In genomic region chr17:35387496-35387895, GRCh38 we compare ENCODE assay signal across 30 cellular contexts.
"Had no signal": no experiment of that assay in that cellular context is flagged by ENCODE, and none has a peak within 500 bp of the region (broad histone marks: within the 10 kb centered on the region; RNA-seq: fewer than 3 reads in every experiment).

No MANE protein-coding gene starts in this region.

- DNase-seq: activated effector memory CD4-positive, alpha-beta T cell treated with anti-CD3 and anti-CD28 coated beads, Interleukin-2, amount 50 U/mL, for 16 hours; activated effector memory CD4-positive, alpha-beta T cell treated with Interleukin-2 at 50 U/mL for 16 hours; activated gamma-delta T cell; activated gamma-delta T cell treated with Interleukin-2 at 50 U/mL for 16 hours; activated naive CD4-positive, alpha-beta T cell; activated naive CD4-positive, alpha-beta T cell treated with anti-CD3 and anti-CD28 coated beads for 36 hours; activated naive CD4-positive, alpha-beta T cell treated with anti-CD3 and anti-CD28 coated beads, Interleukin-2, amount 10 ng/mL, durations not matched to agents 7 days and 5 days; activated naive CD4-positive, alpha-beta T cell treated with anti-CD3 and anti-CD28 coated beads, Interleukin-2, amount 50 U/mL, for 16 hours; activated naive CD4-positive, alpha-beta T cell treated with Interleukin-2 at 50 U/mL for 16 hours; activated naive CD8-positive, alpha-beta T cell treated with anti-CD3 and anti-CD28 coated beads for 36 hours; activated naive CD8-positive, alpha-beta T cell treated with anti-CD3 and anti-CD28 coated beads, Interleukin-2, amount 10 ng/mL, durations not matched to agents 7 days and 5 days; activated naive CD8-positive, alpha-beta T cell treated with anti-CD3 and anti-CD28 coated beads, Interleukin-2, amount 50 U/mL, for 24 hours; activated T-cell treated with anti-CD3 and anti-CD28 coated beads, Interleukin-2, amount 50 U/mL, for 4 hours; activated T-cell treated with anti-CD3 and anti-CD28 coated beads, Interleukin-2, amount 50 U/mL, for 48 hours; activated T-cell treated with anti-CD3 and anti-CD28 coated beads, Interleukin-2, amount 50 U/mL, for 72 hours; adrenal gland; amniotic stem cell; amygdala; anterior cingulate cortex; aorta; body of pancreas; brain microvascular endothelial cell; caudate nucleus; central memory CD4-positive, alpha-beta T cell; cerebellar nuclear complex had no signal

- H3K9me3 ChIP-seq: adrenal gland, body of pancreas had no signal

- H3K27ac ChIP-seq: adrenal gland, ascending aorta, body of pancreas, brain microvascular endothelial cell, breast epithelium, cardiac muscle cell had no signal

- ATAC-seq: activated naive CD4-positive, alpha-beta T cell treated with anti-CD3 and anti-CD28 coated beads, Interleukin-2, amount 50 U/mL, for 72 hours; activated naive CD8-positive, alpha-beta T cell treated with anti-CD3 and anti-CD28 coated beads, Interleukin-2, amount 50 U/mL, for 24 hours; activated T-cell treated with anti-CD3 and anti-CD28 coated beads, Interleukin-2, amount 50 U/mL, for 4 hours; activated T-cell treated with anti-CD3 and anti-CD28 coated beads, Interleukin-2, amount 50 U/mL, for 72 hours; activated T-helper 17 cell treated with anti-CD3 and anti-CD28 coated beads, Interleukin-2, amount 50 U/mL, for 72 hours; body of pancreas had no signal

- H3K4me3 ChIP-seq: adrenal gland, ascending aorta, body of pancreas, breast epithelium, cardiac muscle cell had no signal

- H3K4me1 ChIP-seq: adrenal gland, ascending aorta, body of pancreas, breast epithelium had no signal

- H3K36me3 ChIP-seq: adrenal gland, ascending aorta, brain microvascular endothelial cell, breast epithelium, cardiac muscle cell had no signal
